In the genomic region with DNA sequence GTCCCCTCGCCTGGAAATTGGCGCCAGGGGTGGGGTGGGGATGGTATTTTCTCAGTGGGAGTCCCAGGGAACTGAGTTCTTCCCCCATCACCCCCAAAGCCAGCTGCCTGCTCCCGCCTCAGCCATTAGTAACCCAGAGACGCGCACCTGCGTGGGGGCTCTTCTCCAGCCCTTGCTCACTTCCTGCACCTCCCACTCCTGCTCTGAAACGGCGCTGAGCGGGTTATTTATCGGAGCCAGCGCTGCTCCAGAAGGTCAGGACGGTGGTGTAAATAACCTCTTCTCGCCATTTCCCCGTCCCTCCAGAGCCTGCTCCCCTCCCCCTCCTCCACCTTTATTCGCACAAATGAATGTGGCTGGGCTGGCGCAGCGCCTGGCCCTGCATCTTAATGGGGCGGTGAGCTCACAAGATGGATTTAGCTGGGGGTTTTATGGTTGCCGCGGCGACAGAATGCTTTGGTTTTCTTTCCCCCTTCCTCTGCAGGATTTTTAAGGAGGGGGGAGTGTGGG, we compare ENCODE assay signal across 8 cellular contexts. TPM values are rescaled to one million over a fixed set of nuclear protein-coding genes. Genes with fewer than 3 reads are reported as not detected.
DNase-seq lines count a peak whose midpoint lies in the region; ATAC-seq and TF ChIP-seq lines count a peak whose summit lies in the region.

No MANE protein-coding gene starts in this region.

- intact Hi-C loops in left cardiac atrium (cut with DNase I) = no loop called here

- TF ChIP-seq POLR2A in erythroblast (IDR thresholded peaks at IDR 0.05; ENCODE audit: low read length) = no peak

- DNase-seq in activated effector memory CD4-positive, alpha-beta T cell treated with anti-CD3 and anti-CD28 coated beads, Interleukin-2, amount 50 U/mL, for 16 hours = peak; percentile 70
- DNase-seq in activated effector memory CD4-positive, alpha-beta T cell treated with Interleukin-2 at 50 U/mL for 16 hours = no peak
- DNase-seq in activated T-cell treated with anti-CD3 and anti-CD28 coated beads, Interleukin-2, amount 50 U/mL, for 1 hour = peak; percentile 31
- DNase-seq in left cardiac atrium = peak; percentile 43
- peak; percentile 43 for DNase-seq in renal cortical epithelial cell (ENCODE audit: low read depth)
- DNase-seq in erythroblast (lab: John Stamatoyannopoulos, UW) = no peak

- ATAC-seq in left cardiac atrium = peak; percentile 51 to 67
- ATAC-seq in GM21619 (IDR thresholded peaks at IDR 0.05; ENCODE audit: unreplicated experiment) = no peak
- no peak for ATAC-seq in HG03378 (IDR thresholded peaks at IDR 0.05; ENCODE audit: unreplicated experiment)

RNA-seq across cellular contexts. Expression of a gene that starts 12.2 kb away (rescaled TPM):
- total RNA-seq in left cardiac atrium (under 1 TPM; 0.29 to 0.55 TPM), renal cortical epithelial cell (not detected in 2 replicates)

RNA-seq across cellular contexts. Expression of a gene that starts 27.1 kb away (rescaled TPM):
- 100 to 1,000 TPM; 118 to 131 TPM for total RNA-seq in left cardiac atrium
- total RNA-seq in renal cortical epithelial cell = 102 and 191 TPM in 2 replicates

RNA-seq across cellular contexts. Expression of a gene that starts 32.5 kb away (rescaled TPM):
- total RNA-seq in left cardiac atrium = 10 to 100 TPM; 20.4 to 24.2 TPM
- 3.0 and 10.2 TPM in 2 replicates for total RNA-seq in renal cortical epithelial cell

RNA-seq across cellular contexts. Expression of a gene that starts 51.3 kb away (rescaled TPM):
- total RNA-seq in left cardiac atrium (1 to 10 TPM; 1.0 to 1.6 TPM), renal cortical epithelial cell (0.45 TPM in 1 of 2 replicates, not detected in the other)

Comparison
In these comparisons a context has a peak if more than half of its experiments do, and no peak if none do; other contexts are left out.
1. DNase-seq: peak in activated effector memory CD4-positive, alpha-beta T cell treated with anti-CD3 and anti-CD28 coated beads, Interleukin-2, amount 50 U/mL, for 16 hours (single experiment), activated T-cell treated with anti-CD3 and anti-CD28 coated beads, Interleukin-2, amount 50 U/mL, for 1 hour (single experiment), left cardiac atrium (single experiment) and renal cortical epithelial cell (single experiment); none in activated effector memory CD4-positive, alpha-beta T cell treated with Interleukin-2 at 50 U/mL for 16 hours (single experiment) and erythroblast (0 of 2).
2. ATAC-seq: peak in left cardiac atrium (2 of 2); none in GM21619 (single experiment) and HG03378 (single experiment).